In genomic region chr1:43975249-43975961, GRCh38 we compare ENCODE assay signal across 1 cellular context.
TF ChIP-seq lines count a peak whose summit lies in the region.

No MANE protein-coding gene starts in this region.

TF ChIP-seq in endothelial cell of umbilical vein, 7 proteins besides CTCF, POLR2A, EP300 and RAD21:
- TF ChIP-seq GATA2 (IDR thresholded peaks at IDR 0.05; ENCODE audit: insufficient read depth, insufficient read length, low read depth, low read length) (no peak), JUN (IDR thresholded peaks at IDR 0.05; ENCODE audit: borderline replicate concordance, insufficient read depth, insufficient read length, low read depth) (no peak), POLR2AphosphoS5 (IDR thresholded peaks at IDR 0.05; ENCODE audit: insufficient read depth, low read depth, low read length) (no peak), EZH2 (IDR thresholded peaks at IDR 0.05; ENCODE audit: borderline replicate concordance, low read depth, low read length, severe bottlenecking) (no peak), MAX (IDR thresholded peaks at IDR 0.05; ENCODE audit: insufficient read depth, insufficient read length) (no peak)
